Comparison of ENCODE assay signal across 21 cellular contexts in genomic region chr12:4312251-4312650, GRCh38.
"Had no signal": no experiment of that assay in that cellular context is flagged by ENCODE, and none has a peak within 500 bp of the region (broad histone marks: within the 10 kb centered on the region; RNA-seq: fewer than 3 reads in every experiment).

No MANE protein-coding gene starts in this region.

- H3K36me3 ChIP-seq: lower lobe of right lung, neural progenitor cell, ovary, stomach, uterus had no signal

- H3K4me1 ChIP-seq: left lung, lower lobe of right lung, uterus had no signal

- H3K9me3 ChIP-seq: left lung, lower lobe of right lung, ovary, stomach, thoracic aorta, uterus had no signal

- FAIRE-seq: endometrium, frontal cortex had no signal

- DNase-seq: cortex of kidney; dorsolateral prefrontal cortex; effector memory CD4-positive, alpha-beta T cell; islet precursor cell; left lung; lower lobe of right lung; midbrain; nucleus accumbens; ovary; right cardiac atrium; small intestine; stimulated activated CD4-positive, alpha-beta T cell treated with anti-CD3 and anti-CD28 coated beads, Interleukin-12 subunit alpha, Interleukin-12 subunit beta, amount 100 ng/mL, for 4 hours; stimulated activated naive CD4-positive, alpha-beta T cell; stomach; substantia nigra; trophoblast cell; uterus had no signal

- H3K4me3 ChIP-seq: dorsolateral prefrontal cortex, left lung, lower lobe of right lung, neural progenitor cell, ovary, stomach, thoracic aorta, uterus had no signal

- H3K9ac ChIP-seq: neural progenitor cell had no signal

- H3K4me2 ChIP-seq: neural progenitor cell had no signal

- H3K27me3 ChIP-seq: dorsolateral prefrontal cortex, left lung, neural progenitor cell, ovary, stomach, uterus had no signal

- H3K27ac ChIP-seq: dorsolateral prefrontal cortex, left lung, lower lobe of right lung, neural progenitor cell, ovary, stomach, thoracic aorta, uterus had no signal
